In the genomic region with DNA sequence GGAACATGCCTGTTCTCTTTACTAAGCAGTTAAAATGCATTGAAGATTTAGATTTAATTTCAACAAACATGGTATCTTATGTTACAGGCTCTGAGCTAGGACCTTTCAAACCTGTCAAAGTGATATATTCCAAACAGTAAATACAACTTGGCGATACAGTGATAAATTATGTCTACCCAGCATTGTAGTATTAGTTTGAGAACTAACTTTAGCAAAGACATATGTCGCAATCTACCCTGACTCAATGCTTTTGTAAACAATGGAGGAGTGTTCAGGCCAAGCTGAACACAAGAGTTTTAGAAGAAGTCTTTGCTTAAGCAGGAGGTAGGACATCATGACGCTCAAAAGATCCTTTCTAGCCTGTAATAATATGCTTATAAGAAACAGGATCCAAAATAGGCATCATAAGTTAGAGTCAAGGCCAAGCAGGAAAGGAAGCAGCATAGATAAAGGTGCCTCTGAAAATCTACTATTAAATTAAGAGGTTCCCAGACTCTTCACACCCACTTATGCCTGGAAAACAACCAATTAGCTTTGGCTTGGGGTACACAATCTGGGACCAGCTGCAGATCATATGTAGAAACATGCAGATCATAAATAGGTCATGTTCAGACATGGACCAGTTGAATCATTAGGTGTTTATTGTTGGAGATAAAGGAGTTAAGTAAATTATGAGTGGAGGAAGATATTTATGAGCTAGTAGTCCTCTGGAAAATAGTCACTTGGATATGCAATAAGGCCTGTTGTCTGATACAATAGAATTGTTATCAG, we compare ENCODE assay signal across 13 cellular contexts.
DNase-seq lines count a peak whose midpoint lies in the region; ATAC-seq, FAIRE-seq and TF ChIP-seq lines count a peak whose summit lies in the region.
"Had no signal": no experiment of that assay in that cellular context is flagged by ENCODE, and none has a peak within 500 bp of the region (broad histone marks: within the 10 kb centered on the region; RNA-seq: fewer than 3 reads in every experiment).

No MANE protein-coding gene starts in this region.

- no peaks in the 10 kb centered on the region for H3K36me3 ChIP-seq in bronchial epithelial cell (ENCODE audit: control insufficient read depth, insufficient read depth, low read length)
- H3K36me3 ChIP-seq in SJCRH30: no peaks in the 10 kb centered on the region
- H3K36me3 ChIP-seq: stomach had no signal

- no peak for TF ChIP-seq CTCF in bronchial epithelial cell (IDR thresholded peaks at IDR 0.05; ENCODE audit: insufficient read depth, low read length, severe bottlenecking)
- no peak for TF ChIP-seq CTCF in coronary artery (IDR thresholded peaks at IDR 0.05)

- H3K9me3 ChIP-seq in SJCRH30 (replicated peaks): no peaks in the 10 kb centered on the region
- H3K9me3 ChIP-seq: stomach had no signal

- DNase-seq in AG08395 (ENCODE audit: low spot score) (peak; percentile 17), bronchial epithelial cell (ENCODE audit: low read depth) (peak; percentile 93), kidney glomerular epithelial cell (lab: John Stamatoyannopoulos, UW) (peak; percentile 25), SJCRH30 (no peak), coronary artery (ENCODE audit: low spot score) (no peak), NCI-H82 treated with DMSO at 0.1 percent for 48 hours (lab: John Stamatoyannopoulos, UW; ENCODE audit: unreplicated experiment) (no peak)
- DNase-seq: activated naive CD8-positive, alpha-beta T cell treated with anti-CD3 and anti-CD28 coated beads, Interleukin-2, amount 10 ng/mL, durations not matched to agents 7 days and 5 days; H9; NCI-H1092; NK-92 treated with Interleukin-12 subunit alpha and Interleukin-12 subunit beta, amount 100 ng/mL, for 24 hours; stomach had no signal

- FAIRE-seq in bronchial epithelial cell (lab: Jason Lieb, UNC): no peak

- no peaks in the 10 kb centered on the region for H3K27me3 ChIP-seq in bronchial epithelial cell (ENCODE audit: control insufficient read depth, insufficient read depth, low read length)
- H3K27me3 ChIP-seq in SJCRH30: no peaks in the 10 kb centered on the region
- H3K27me3 ChIP-seq: stomach had no signal

- H3K27ac ChIP-seq in SJCRH30 (no peak overlapping the region), coronary artery (no peak overlapping the region)

- no peak overlapping the region for H3K4me3 ChIP-seq in bronchial epithelial cell (ENCODE audit: low read depth, low read length)
- no peak overlapping the region for H3K4me3 ChIP-seq in SJCRH30
- no peak overlapping the region for H3K4me3 ChIP-seq in coronary artery
- H3K4me3 ChIP-seq: stomach had no signal

- no peaks in the 10 kb centered on the region for H3K4me1 ChIP-seq in SJCRH30

- no peak for ATAC-seq in GM18498 (IDR thresholded peaks at IDR 0.05; ENCODE audit: unreplicated experiment)

- TF ChIP-seq RAD21 in Ishikawa (IDR thresholded peaks at IDR 0.05; ENCODE audit: low read depth): no peak

- no peak for TF ChIP-seq EP300 in Ishikawa (IDR thresholded peaks at IDR 0.05; ENCODE audit: borderline replicate concordance)

TF ChIP-seq in Ishikawa, 13 proteins besides CTCF, POLR2A, EP300 and RAD21:
- peak; percentile 92 for TF ChIP-seq CEBPB (IDR thresholded peaks at IDR 0.05)
- TF ChIP-seq, protein P1, sequence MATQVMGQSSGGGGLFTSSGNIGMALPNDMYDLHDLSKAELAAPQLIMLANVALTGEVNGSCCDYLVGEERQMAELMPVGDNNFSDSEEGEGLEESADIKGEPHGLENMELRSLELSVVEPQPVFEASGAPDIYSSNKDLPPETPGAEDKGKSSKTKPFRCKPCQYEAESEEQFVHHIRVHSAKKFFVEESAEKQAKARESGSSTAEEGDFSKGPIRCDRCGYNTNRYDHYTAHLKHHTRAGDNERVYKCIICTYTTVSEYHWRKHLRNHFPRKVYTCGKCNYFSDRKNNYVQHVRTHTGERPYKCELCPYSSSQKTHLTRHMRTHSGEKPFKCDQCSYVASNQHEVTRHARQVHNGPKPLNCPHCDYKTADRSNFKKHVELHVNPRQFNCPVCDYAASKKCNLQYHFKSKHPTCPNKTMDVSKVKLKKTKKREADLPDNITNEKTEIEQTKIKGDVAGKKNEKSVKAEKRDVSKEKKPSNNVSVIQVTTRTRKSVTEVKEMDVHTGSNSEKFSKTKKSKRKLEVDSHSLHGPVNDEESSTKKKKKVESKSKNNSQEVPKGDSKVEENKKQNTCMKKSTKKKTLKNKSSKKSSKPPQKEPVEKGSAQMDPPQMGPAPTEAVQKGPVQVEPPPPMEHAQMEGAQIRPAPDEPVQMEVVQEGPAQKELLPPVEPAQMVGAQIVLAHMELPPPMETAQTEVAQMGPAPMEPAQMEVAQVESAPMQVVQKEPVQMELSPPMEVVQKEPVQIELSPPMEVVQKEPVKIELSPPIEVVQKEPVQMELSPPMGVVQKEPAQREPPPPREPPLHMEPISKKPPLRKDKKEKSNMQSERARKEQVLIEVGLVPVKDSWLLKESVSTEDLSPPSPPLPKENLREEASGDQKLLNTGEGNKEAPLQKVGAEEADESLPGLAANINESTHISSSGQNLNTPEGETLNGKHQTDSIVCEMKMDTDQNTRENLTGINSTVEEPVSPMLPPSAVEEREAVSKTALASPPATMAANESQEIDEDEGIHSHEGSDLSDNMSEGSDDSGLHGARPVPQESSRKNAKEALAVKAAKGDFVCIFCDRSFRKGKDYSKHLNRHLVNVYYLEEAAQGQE (IDR thresholded peaks at IDR 0.05; ENCODE audit: low read depth): no peak
TF ChIP-seq in Ishikawa: peak in this region for 1.

Comparison
In these comparisons a context has a peak if more than half of its experiments do, and no peak if none do; other contexts are left out.
1. DNase-seq: peak in AG08395 (single experiment), bronchial epithelial cell (single experiment) and kidney glomerular epithelial cell (single experiment); none in SJCRH30 (0 of 2), coronary artery (single experiment) and NCI-H82 treated with DMSO at 0.1 percent for 48 hours (single experiment).